Comparison of ENCODE assay signal across 8 cellular contexts in genomic region chr11:32892355-32893090, GRCh38. TPM values are rescaled to one million over a fixed set of nuclear protein-coding genes. Genes with fewer than 3 reads are reported as not detected.
DNase-seq lines count a peak whose midpoint lies in the region; ATAC-seq, FAIRE-seq and TF ChIP-seq lines count a peak whose summit lies in the region.

Gene QSER1 (plus strand): TSS chr11:32892811. CDS start chr11:32893126, 315 bp downstream.

- H3K36me3 ChIP-seq in HUES6 (ENCODE audit: control insufficient read depth, insufficient read depth, low read length) (peaks cover 4% of the 10 kb centered on the region), neural cell (ENCODE audit: insufficient read depth, low read length) (no peaks in the 10 kb centered on the region)

- H3K9ac ChIP-seq in HUES6 (ENCODE audit: low read length) (peak within 1 kb of the TSS; percentile 97), neural cell (ENCODE audit: low read length) (peak within 1 kb of the TSS; percentile 98)

- peak within 1 kb of the TSS; percentile 99 for H3K27ac Mint-ChIP-seq in stimulated activated naive CD8-positive, alpha-beta T cell treated with anti-CD3 and anti-CD28 coated beads, Interleukin-15, amount 100 ng/mL, for 72 hours

- H3K4me3 ChIP-seq in HUES6 (ENCODE audit: low read depth, low read length) = peak within 1 kb of the TSS; percentile 90
- H3K4me3 ChIP-seq in fibroblast of villous mesenchyme (ENCODE audit: low read depth, low read length) = peak within 1 kb of the TSS; percentile 89
- H3K4me3 ChIP-seq in neural cell (ENCODE audit: low read length) = peak within 1 kb of the TSS; percentile 94

- H2AFZ ChIP-seq in neural cell (ENCODE audit: low read depth, low read length) = peak within 1 kb of the TSS; percentile 75

- TF ChIP-seq CTCF in D721Med (IDR thresholded peaks at IDR 0.05; ENCODE audit: insufficient read depth, missing control alignments) = no peak
- TF ChIP-seq CTCF in RWPE1 (conservative IDR thresholded peaks at IDR 0.05; ENCODE audit: low read depth) = no peak
- TF ChIP-seq CTCF in fibroblast of villous mesenchyme (IDR thresholded peaks at IDR 0.05; ENCODE audit: insufficient read depth, low read depth, low read length) = no peak
- no peak for TF ChIP-seq CTCF in neural cell (IDR thresholded peaks at IDR 0.05; ENCODE audit: poor library complexity, severe bottlenecking)

- no peaks in the 10 kb centered on the region for H3K9me3 Mint-ChIP-seq in stimulated activated naive CD8-positive, alpha-beta T cell treated with anti-CD3 and anti-CD28 coated beads, Interleukin-15, amount 100 ng/mL, for 72 hours

- no peak for TF ChIP-seq RAD21 in neural cell (conservative IDR thresholded peaks at IDR 0.05)

- peak within 1 kb of the TSS; percentile 99 to 100 for H3K4me3 Mint-ChIP-seq in stimulated activated naive CD8-positive, alpha-beta T cell treated with anti-CD3 and anti-CD28 coated beads, Interleukin-15, amount 100 ng/mL, for 72 hours

- H3K4me1 ChIP-seq in HUES6 (ENCODE audit: control insufficient read depth, insufficient read depth, low read length) = peaks cover 29% of the 10 kb centered on the region

- H3K27ac ChIP-seq in HUES6 (ENCODE audit: low read depth, low read length) (peak within 1 kb of the TSS; percentile 97), RWPE1 (peak within 1 kb of the TSS; percentile 93), neural cell (ENCODE audit: low read length) (peak within 1 kb of the TSS; percentile 96)

- TF ChIP-seq EP300 in neural cell (conservative IDR thresholded peaks at IDR 0.05; ENCODE audit: poor library complexity, severe bottlenecking) = peak; percentile 55

- no peaks in the 10 kb centered on the region for H3K27me3 ChIP-seq in HUES6 (ENCODE audit: control insufficient read depth, insufficient read depth, low read length)
- H3K27me3 ChIP-seq in neural cell (ENCODE audit: insufficient read depth, low read depth, low read length) = no peaks in the 10 kb centered on the region

- H3K27me3 Mint-ChIP-seq in stimulated activated naive CD8-positive, alpha-beta T cell treated with anti-CD3 and anti-CD28 coated beads, Interleukin-15, amount 100 ng/mL, for 72 hours = no peaks in the 10 kb centered on the region

- peaks cover 13% of the 10 kb centered on the region for H3F3A ChIP-seq in neural cell (ENCODE audit: insufficient read depth, low read length, poor library complexity, severe bottlenecking)

- H3K9me3 ChIP-seq in HUES6 (ENCODE audit: control insufficient read depth, insufficient read depth, low read depth, low read length) (peaks cover 4% of the 10 kb centered on the region; the same call in 1 of the 2 replicates), neural cell (ENCODE audit: low read length) (no peaks in the 10 kb centered on the region)

- no peaks in the 10 kb centered on the region for H4K20me1 ChIP-seq in neural cell (ENCODE audit: insufficient read depth)

- POLR2A ChIA-PET in RWPE1 (lab: Yijun Ruan, JAX; ENCODE audit: low non-redundant PET) = interaction anchor here (0.6 to 1.2 kb wide), 2 partner anchors 9 to 62 kb away, joined by 3 to 4 read pairs; no protein-coding TSS in a partner anchor

- ATAC-seq in GM21381 (IDR thresholded peaks at IDR 0.05; ENCODE audit: unreplicated experiment) = peak; percentile 56
- peak; percentile 72 for ATAC-seq in stimulated activated naive CD8-positive, alpha-beta T cell treated with anti-CD3 and anti-CD28 coated beads, Interleukin-15, amount 100 ng/mL, for 72 hours

- H3K9me2 ChIP-seq in neural cell (ENCODE audit: insufficient read depth, low read length) = no peaks in the 10 kb centered on the region

- peak within 1 kb of the TSS; percentile 93 for H3K4me2 ChIP-seq in neural cell (ENCODE audit: low read length)

- peaks cover 33% of the 10 kb centered on the region for H3K79me2 ChIP-seq in neural cell (replicated peaks; ENCODE audit: insufficient read depth, low read length)

- CTCF ChIA-PET in RWPE1 (lab: Yijun Ruan, JAX) = interaction anchor here (0.5 to 1.1 kb wide), 5 partner anchors 12 to 809 kb away, joined by 3 to 4 read pairs (median 3); no protein-coding TSS in a partner anchor

- peaks cover 31% of the 10 kb centered on the region for H3K4me1 Mint-ChIP-seq in stimulated activated naive CD8-positive, alpha-beta T cell treated with anti-CD3 and anti-CD28 coated beads, Interleukin-15, amount 100 ng/mL, for 72 hours

- DNase-seq in D721Med (ENCODE audit: insufficient read length, low spot score) (peak; percentile 40), RWPE1 (ENCODE audit: low spot score) (peak; percentile 85), fibroblast of villous mesenchyme (ENCODE audit: low read depth) (peak; percentile 47)
- DNase-seq in activated effector memory CD4-positive, alpha-beta T cell treated with Interleukin-2 at 50 U/mL for 16 hours = peak; percentile 61
- DNase-seq in stimulated activated naive CD8-positive, alpha-beta T cell treated with anti-CD3 and anti-CD28 coated beads, Interleukin-15, amount 100 ng/mL, for 72 hours = peak; percentile 59 to 66

- FAIRE-seq in D721Med (lab: Jason Lieb, UNC) = no peak

TF ChIP-seq in neural cell, 6 proteins besides CTCF, POLR2A, EP300 and RAD21:
- TF ChIP-seq SMC3 (conservative IDR thresholded peaks at IDR 0.05; ENCODE audit: poor library complexity) = no peak
- peak; percentile 71 for TF ChIP-seq POLR2AphosphoS5 (IDR thresholded peaks at IDR 0.05)
- peak; percentile 28 for TF ChIP-seq TAF1 (IDR thresholded peaks at IDR 0.05; ENCODE audit: low read depth)
- peak; percentile 80 for TF ChIP-seq MXI1 (conservative IDR thresholded peaks at IDR 0.05; ENCODE audit: poor library complexity, severe bottlenecking)
- TF ChIP-seq REST (IDR thresholded peaks at IDR 0.05; ENCODE audit: borderline replicate concordance) = peak; percentile 18
- no peak for TF ChIP-seq EZH2 (IDR thresholded peaks at IDR 0.05; ENCODE audit: borderline replicate concordance, insufficient read depth, low read length, poor library complexity, severe bottlenecking)

RNA-seq across cellular contexts. Expression of gene QSER1, which starts in this region (rescaled TPM):
- 19.0 and 26.8 TPM in 2 replicates for total RNA-seq in fibroblast of villous mesenchyme
- 18.1 and 21.2 TPM in 2 replicates for polyA plus RNA-seq in neural cell
- polyA minus RNA-seq in neural cell = 119 and 157 TPM in 2 replicates

Comparison
In these comparisons a context has a peak if more than half of its experiments do, and no peak if none do; other contexts are left out.
1. Peak in every context shown above with its lines: DNase-seq, ATAC-seq, H3K4me3 ChIP-seq and H3K27ac ChIP-seq.